Comparison of ENCODE assay signal across 1 cellular context in the genomic region with DNA sequence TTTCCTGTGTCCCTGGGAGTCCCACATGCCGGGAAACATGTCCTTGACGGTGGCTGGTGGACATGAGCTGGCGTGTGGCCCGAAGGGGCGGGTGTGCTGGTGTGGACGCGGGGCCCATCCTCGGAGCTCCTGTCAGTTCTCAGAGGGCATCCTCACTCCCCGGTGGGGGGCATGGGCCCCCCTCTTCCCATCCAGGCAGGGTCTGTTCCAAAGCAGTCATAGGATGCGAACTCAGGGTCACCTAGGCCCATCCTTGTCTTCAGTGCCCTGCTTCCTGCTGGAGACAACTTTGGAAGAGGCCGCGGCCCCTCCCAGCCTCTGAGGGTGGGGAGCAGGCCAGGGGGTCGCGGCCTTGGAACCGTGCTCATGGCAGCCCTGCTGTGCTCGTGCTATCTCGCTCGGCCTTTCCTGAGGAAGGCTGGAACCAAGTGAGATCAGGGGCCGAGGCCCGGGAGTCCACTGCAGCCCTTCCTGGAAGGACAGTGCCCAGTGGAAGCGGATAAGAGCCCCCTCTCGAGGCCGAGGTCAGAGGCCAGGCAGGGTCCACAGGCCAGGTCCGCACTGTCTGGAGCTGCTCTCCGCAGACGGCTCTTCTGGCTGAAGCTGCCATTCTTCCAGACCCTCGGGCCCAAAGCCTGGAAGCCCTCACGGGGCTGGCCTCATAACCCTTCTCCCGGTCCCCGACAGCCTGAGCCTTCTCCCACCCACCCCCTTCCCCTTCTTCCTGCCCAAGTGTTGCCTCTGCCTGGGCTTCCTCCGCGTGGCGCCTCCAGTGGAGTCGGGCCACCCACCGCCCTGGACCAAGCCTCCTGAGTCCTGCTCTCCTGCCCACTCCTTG.
TF ChIP-seq lines count a peak whose summit lies in the region.

No MANE protein-coding gene starts in this region.

TF ChIP-seq in HEK293T, 16 proteins besides CTCF, POLR2A, EP300 and RAD21:
- TF ChIP-seq FOXK2 (IDR thresholded peaks at IDR 0.05) (no peak), LEF1 (IDR thresholded peaks at IDR 0.05; ENCODE audit: borderline replicate concordance) (no peak), ARNT (IDR thresholded peaks at IDR 0.05) (no peak), FOXM1 (IDR thresholded peaks at IDR 0.05; ENCODE audit: borderline replicate concordance) (no peak), ZNF384 (IDR thresholded peaks at IDR 0.05) (no peak), L3MBTL2 (conservative IDR thresholded peaks at IDR 0.05) (no peak), CTBP1 (IDR thresholded peaks at IDR 0.05; ENCODE audit: borderline replicate concordance) (no peak), ELF4 (IDR thresholded peaks at IDR 0.05) (no peak), FOXA1 (IDR thresholded peaks at IDR 0.05) (no peak), SUZ12 (IDR thresholded peaks at IDR 0.05) (no peak), SP1 (IDR thresholded peaks at IDR 0.05) (no peak), BHLHE40 (IDR thresholded peaks at IDR 0.05; ENCODE audit: borderline replicate concordance) (no peak), TARDBP (IDR thresholded peaks at IDR 0.05) (no peak), HDGF (IDR thresholded peaks at IDR 0.05; ENCODE audit: borderline replicate concordance) (no peak), NFRKB (IDR thresholded peaks at IDR 0.05) (no peak)
- TF ChIP-seq, protein P1, sequence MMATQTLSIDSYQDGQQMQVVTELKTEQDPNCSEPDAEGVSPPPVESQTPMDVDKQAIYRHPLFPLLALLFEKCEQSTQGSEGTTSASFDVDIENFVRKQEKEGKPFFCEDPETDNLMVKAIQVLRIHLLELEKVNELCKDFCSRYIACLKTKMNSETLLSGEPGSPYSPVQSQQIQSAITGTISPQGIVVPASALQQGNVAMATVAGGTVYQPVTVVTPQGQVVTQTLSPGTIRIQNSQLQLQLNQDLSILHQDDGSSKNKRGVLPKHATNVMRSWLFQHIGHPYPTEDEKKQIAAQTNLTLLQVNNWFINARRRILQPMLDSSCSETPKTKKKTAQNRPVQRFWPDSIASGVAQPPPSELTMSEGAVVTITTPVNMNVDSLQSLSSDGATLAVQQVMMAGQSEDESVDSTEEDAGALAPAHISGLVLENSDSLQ (IDR thresholded peaks at IDR 0.05), result no peak
